Comparison of ENCODE assay signal across 1 cellular context in the genomic region with DNA sequence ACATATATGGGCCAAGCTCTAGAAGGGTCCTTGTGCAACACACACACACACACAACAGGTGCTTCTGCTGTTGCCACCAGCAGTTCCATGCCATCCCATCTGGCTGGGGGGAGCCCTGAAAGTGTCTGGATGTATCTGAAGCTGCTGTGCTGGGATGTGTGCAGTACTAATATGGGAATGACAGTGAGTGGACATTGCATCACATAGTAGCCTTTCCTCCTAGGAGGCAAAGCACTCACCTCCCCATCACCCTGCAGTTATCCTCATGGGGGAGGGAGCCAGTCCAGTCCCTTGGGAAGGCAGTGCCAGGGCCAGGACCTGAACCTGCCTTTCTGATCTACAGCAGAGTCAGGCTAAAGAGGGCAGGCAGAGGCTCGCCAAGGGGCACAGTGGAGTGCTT.
TF ChIP-seq lines count a peak whose summit lies in the region.

No MANE protein-coding gene starts in this region.

TF ChIP-seq in IMR-90, 13 proteins besides CTCF, POLR2A, EP300 and RAD21:
- TF ChIP-seq CEBPB (IDR thresholded peaks at IDR 0.05; ENCODE audit: low read depth, low read length) (peak; percentile 87), BHLHE40 (IDR thresholded peaks at IDR 0.05; ENCODE audit: low read depth, low read length) (no peak)
